In genomic region chr4:65971686-65972085, GRCh38 we compare ENCODE assay signal across 27 cellular contexts.
"Had no signal": no experiment of that assay in that cellular context is flagged by ENCODE, and none has a peak within 500 bp of the region (broad histone marks: within the 10 kb centered on the region; RNA-seq: fewer than 3 reads in every experiment).

No MANE protein-coding gene starts in this region.

- DNase-seq: activated B cell treated with CpG ODN at 0.5 μM for 24 hours; activated CD4-positive, alpha-beta T cell treated with anti-CD3 and anti-CD28 coated beads, Interleukin-2, amount 50 U/mL, for 1 hour; activated CD8-positive, alpha-beta memory T cell treated with anti-CD3 and anti-CD28 coated beads, Interleukin-2, amount 10 ng/mL, durations not matched to agents 7 days and 5 days; activated CD8-positive, alpha-beta T cell treated with anti-CD3 and anti-CD28 coated beads, Interleukin-2, amount 10 ng/mL, durations not matched to agents 7 days and 5 days; activated naive CD4-positive, alpha-beta T cell; activated T-cell treated with anti-CD3 and anti-CD28 coated beads for 4 hours; activated T-cell treated with anti-CD3 and anti-CD28 coated beads, Interleukin-2, amount 50 U/mL, for 72 hours; dermis blood vessel endothelial cell; effector CD4-positive, alpha-beta T cell; foreskin keratinocyte; heart left ventricle; hypothalamus; immature natural killer cell; kidney; left colon; midbrain; naive thymus-derived CD8-positive, alpha-beta T cell; stimulated activated CD4-positive, alpha-beta T cell treated with anti-CD3 and anti-CD28 coated beads, Interleukin-15, amount 100 ng/mL, for 24 hours; stimulated activated CD4-positive, alpha-beta T cell treated with anti-CD3 and anti-CD28 coated beads, Interleukin-2, amount 100 ng/mL, for 24 hours; stimulated activated naive CD4-positive, alpha-beta T cell; T-helper 1 cell had no signal

- H3K4me3 Mint-ChIP-seq: activated B cell treated with CpG ODN at 0.5 μM for 24 hours; activated CD8-positive, alpha-beta memory T cell treated with anti-CD3 and anti-CD28 coated beads, Interleukin-2, amount 10 ng/mL, durations not matched to agents 7 days and 5 days; activated CD8-positive, alpha-beta T cell treated with anti-CD3 and anti-CD28 coated beads, Interleukin-2, amount 10 ng/mL, durations not matched to agents 7 days and 5 days; activated T-cell treated with anti-CD3 and anti-CD28 coated beads, Interleukin-2, amount 50 U/mL, for 72 hours; immature natural killer cell; naive thymus-derived CD8-positive, alpha-beta T cell; neural crest cell; T-helper 2 cell treated with Interferon-gamma antibody and Interleukin-4, amounts not matched to agents 5 μg/mL and 100 μg/mL, for 36 hours had no signal

- H3K36me3 ChIP-seq: esophagus muscularis mucosa, heart left ventricle, right atrium auricular region, tibial nerve had no signal

- H3K27ac Mint-ChIP-seq: activated B cell treated with CpG ODN at 0.5 μM for 24 hours; activated CD8-positive, alpha-beta memory T cell treated with anti-CD3 and anti-CD28 coated beads, Interleukin-2, amount 10 ng/mL, durations not matched to agents 7 days and 5 days; activated CD8-positive, alpha-beta T cell treated with anti-CD3 and anti-CD28 coated beads, Interleukin-2, amount 10 ng/mL, durations not matched to agents 7 days and 5 days; activated naive CD4-positive, alpha-beta T cell treated with anti-CD3 and anti-CD28 coated beads, Interleukin-2, amount 50 U/mL, for 72 hours; activated T-cell treated with anti-CD3 and anti-CD28 coated beads, Interleukin-2, amount 50 U/mL, for 72 hours; immature natural killer cell; naive thymus-derived CD8-positive, alpha-beta T cell; T-helper 2 cell treated with Interferon-gamma antibody and Interleukin-4, amounts not matched to agents 5 μg/mL and 100 μg/mL, for 36 hours had no signal

- H3K4me1 ChIP-seq: esophagus muscularis mucosa, foreskin keratinocyte, heart left ventricle, right atrium auricular region had no signal

- H3K27me3 Mint-ChIP-seq: activated B cell treated with CpG ODN at 0.5 μM for 24 hours; activated CD8-positive, alpha-beta memory T cell treated with anti-CD3 and anti-CD28 coated beads, Interleukin-2, amount 10 ng/mL, durations not matched to agents 7 days and 5 days; naive thymus-derived CD8-positive, alpha-beta T cell had no signal

- H3K4me3 ChIP-seq: esophagus muscularis mucosa, heart left ventricle, right atrium auricular region, tibial nerve had no signal

- H3K27ac ChIP-seq: esophagus muscularis mucosa, foreskin keratinocyte, heart left ventricle, right atrium auricular region, tibial nerve had no signal

- H3K36me3 Mint-ChIP-seq: activated CD8-positive, alpha-beta memory T cell treated with anti-CD3 and anti-CD28 coated beads, Interleukin-2, amount 10 ng/mL, durations not matched to agents 7 days and 5 days; activated naive CD4-positive, alpha-beta T cell treated with anti-CD3 and anti-CD28 coated beads, Interleukin-2, amount 50 U/mL, for 72 hours; immature natural killer cell; naive thymus-derived CD8-positive, alpha-beta T cell had no signal

- H3K4me1 Mint-ChIP-seq: activated B cell treated with CpG ODN at 0.5 μM for 24 hours; activated CD8-positive, alpha-beta memory T cell treated with anti-CD3 and anti-CD28 coated beads, Interleukin-2, amount 10 ng/mL, durations not matched to agents 7 days and 5 days; immature natural killer cell; naive thymus-derived CD8-positive, alpha-beta T cell had no signal

- H3K27me3 ChIP-seq: esophagus muscularis mucosa, foreskin keratinocyte, heart left ventricle, right atrium auricular region, tibial nerve had no signal

- ATAC-seq: activated CD8-positive, alpha-beta memory T cell treated with anti-CD3 and anti-CD28 coated beads, Interleukin-2, amount 10 ng/mL, durations not matched to agents 7 days and 5 days; activated CD8-positive, alpha-beta T cell treated with anti-CD3 and anti-CD28 coated beads, Interleukin-2, amount 10 ng/mL, durations not matched to agents 7 days and 5 days; activated naive CD4-positive, alpha-beta T cell treated with anti-CD3 and anti-CD28 coated beads, Interleukin-2, amount 50 U/mL, for 72 hours; activated T-cell treated with anti-CD3 and anti-CD28 coated beads, Interleukin-2, amount 50 U/mL, for 72 hours; foreskin keratinocyte; heart left ventricle; left colon; naive thymus-derived CD8-positive, alpha-beta T cell had no signal
